20 cellular contexts compared by ENCODE assay signal in genomic region chr3:134665243-134665642, GRCh38. TPM values are rescaled to one million over a fixed set of nuclear protein-coding genes. Genes with fewer than 3 reads are reported as not detected.
DNase-seq lines count a peak whose midpoint lies in the region; ATAC-seq and TF ChIP-seq lines count a peak whose summit lies in the region.
"Had no signal": no experiment of that assay in that cellular context is flagged by ENCODE, and none has a peak within 500 bp of the region (broad histone marks: within the 10 kb centered on the region; RNA-seq: fewer than 3 reads in every experiment).

No MANE protein-coding gene starts in this region.

- CTCF ChIA-PET in activated naive CD4-positive, alpha-beta T cell treated with anti-CD3 and anti-CD28 coated beads for 36 hours (lab: Charles Lee), result no interaction called here
- CTCF ChIA-PET in IMR-90 (lab: Yijun Ruan, JAX), result no interaction called here

- peaks cover 4% of the 10 kb centered on the region; the same call in 1 of the 2 replicates for H3K4me1 ChIP-seq in IMR-90 (ENCODE audit: control insufficient read depth, insufficient read depth, low read length)
- peaks cover 0 to 8% of the 10 kb centered on the region in 2 donors for H3K4me1 ChIP-seq in neuronal stem cell (ENCODE audit: control insufficient read depth in 2 of 2, insufficient read depth in 1 of 2, low read depth in 1 of 2, low read length in 2 of 2)

- H4K91ac ChIP-seq in IMR-90 (ENCODE audit: insufficient read depth, low read depth, low read length) (no peak overlapping the region), neuronal stem cell (ENCODE audit: low read depth, low read length, poor library complexity) (no peak overlapping the region)

- no peak for DNase-seq in activated naive CD4-positive, alpha-beta T cell treated with anti-CD3 and anti-CD28 coated beads for 36 hours
- DNase-seq in activated naive CD4-positive, alpha-beta T cell treated with anti-CD3 and anti-CD28 coated beads, Interleukin-2, amount 50 U/mL, for 16 hours, result no peak
- DNase-seq in IMR-90 (no peak), cerebellum (ENCODE audit: low spot score) (peak; percentile 87), neuronal stem cell (ENCODE audit: low spot score) (no peak)
- DNase-seq: CD4-positive, alpha-beta T cell; DMS53; NCI-H1092 treated with DMSO at 0.1 percent for 48 hours; NCI-H1694; NCI-H2081 treated with DMSO at 0.1 percent for 48 hours; NCI-H774; SHP77 treated with DMSO at 0.1 percent for 48 hours had no signal

- H3K9ac ChIP-seq in IMR-90 (ENCODE audit: low read depth, low read length) (no peak overlapping the region), neuronal stem cell (ENCODE audit: low read depth, low read length, poor library complexity) (no peak overlapping the region)

- no peak overlapping the region for H3K4me3 Mint-ChIP-seq in activated naive CD4-positive, alpha-beta T cell treated with anti-CD3 and anti-CD28 coated beads for 36 hours
- H3K4me3 Mint-ChIP-seq: CD4-positive, alpha-beta T cell had no signal

- no peak for TF ChIP-seq POLR2A in IMR-90 (IDR thresholded peaks at IDR 0.05; ENCODE audit: low read depth, low read length)

- no peak overlapping the region for H2BK20ac ChIP-seq in IMR-90 (ENCODE audit: low read depth, low read length)

- H3K9me3 Mint-ChIP-seq in activated naive CD4-positive, alpha-beta T cell treated with anti-CD3 and anti-CD28 coated beads for 36 hours, result peaks cover 4% of the 10 kb centered on the region

- H3K4me2 ChIP-seq in IMR-90 (ENCODE audit: low read depth, low read length) (no peak overlapping the region), neuronal stem cell (ENCODE audit: insufficient read depth, low read length, poor library complexity, severe bottlenecking) (no peak overlapping the region)

- H3K4me3 ChIP-seq in IMR-90 (ENCODE audit: insufficient read depth, low read depth, low read length), result no peak overlapping the region
- H3K4me3 ChIP-seq in neuronal stem cell (ENCODE audit: low read length in 2 of 2), result no peak overlapping the region

- no peak overlapping the region for H3K56ac ChIP-seq in IMR-90 (ENCODE audit: extremely low read depth, insufficient read depth, low read length)

- H3K9me1 ChIP-seq in IMR-90 (ENCODE audit: insufficient read depth, low read length), result no peaks in the 10 kb centered on the region; the same call in 1 of the 2 replicates

- no peak overlapping the region for H2BK120ac ChIP-seq in IMR-90 (ENCODE audit: low read depth, low read length)
- no peak overlapping the region for H2BK120ac ChIP-seq in neuronal stem cell (ENCODE audit: low read depth, low read length)

- no peak overlapping the region for H3K4ac ChIP-seq in IMR-90 (ENCODE audit: low read depth, low read length)
- no peak overlapping the region for H3K4ac ChIP-seq in neuronal stem cell (ENCODE audit: low read length)

- dilution Hi-C loops in IMR-90 (cut with HindIII; ENCODE audit: low sequenced_read_pairs, unreplicated experiment), result no loop called here

- POLR2A ChIA-PET in IMR-90 (lab: Charles Lee; ENCODE audit: unreplicated experiment), result no interaction called here

- H2BK12ac ChIP-seq in neuronal stem cell (ENCODE audit: low read length), result no peak overlapping the region

- H3K14ac ChIP-seq in IMR-90 (replicated peaks; ENCODE audit: low read depth, low read length) (no peak overlapping the region), neuronal stem cell (ENCODE audit: low read length) (no peak overlapping the region)

- no peaks in the 10 kb centered on the region for H3K36me3 Mint-ChIP-seq in activated naive CD4-positive, alpha-beta T cell treated with anti-CD3 and anti-CD28 coated beads for 36 hours (ENCODE audit: low read depth)

- no TSS peak for BruUV-seq in IMR-90 (replicated peaks; lab: Mats Ljungman, UMichigan)

- H3K27ac Mint-ChIP-seq in activated naive CD4-positive, alpha-beta T cell treated with anti-CD3 and anti-CD28 coated beads for 36 hours, result peak overlapping the region; percentile 52
- H3K27ac Mint-ChIP-seq: CD4-positive, alpha-beta T cell had no signal

- peak overlapping the region; percentile 33 for H2AFZ ChIP-seq in IMR-90 (replicated peaks; ENCODE audit: low read length, poor library complexity)
- no peak overlapping the region for H2AFZ ChIP-seq in neuronal stem cell (ENCODE audit: low read length)

- H2AK5ac ChIP-seq in IMR-90 (ENCODE audit: low read depth, low read length) (no peak overlapping the region), neuronal stem cell (ENCODE audit: low read depth, low read length) (no peak overlapping the region)

- in situ Hi-C loops in IMR-90 (cut with MboI; ENCODE audit: low sequenced_read_pairs), result no loop called here

- intact Hi-C loops in activated naive CD4-positive, alpha-beta T cell treated with anti-CD3 and anti-CD28 coated beads for 36 hours (cut with micrococcal nuclease), result no loop called here
- intact Hi-C loops in IMR-90 (cut with micrococcal nuclease), result no loop called here

- H4K5ac ChIP-seq in IMR-90 (ENCODE audit: low read depth, low read length), result no peak overlapping the region

- H3K27me3 Mint-ChIP-seq in activated naive CD4-positive, alpha-beta T cell treated with anti-CD3 and anti-CD28 coated beads for 36 hours (ENCODE audit: low read depth), result no peaks in the 10 kb centered on the region

- no peaks in the 10 kb centered on the region for H3K79me1 ChIP-seq in IMR-90 (ENCODE audit: low read depth in 1 of 2, low read length in 2 of 2)
- no peaks in the 10 kb centered on the region for H3K79me1 ChIP-seq in neuronal stem cell (ENCODE audit: low read depth, low read length)

- no peak overlapping the region for H2AK9ac ChIP-seq in IMR-90 (replicated peaks; ENCODE audit: low read depth, low read length, poor library complexity)

- no peak overlapping the region for H3K23ac ChIP-seq in IMR-90 (ENCODE audit: low read depth, low read length)
- H3K23ac ChIP-seq in neuronal stem cell (ENCODE audit: low read depth, low read length, poor library complexity), result no peak overlapping the region

- H2BK5ac ChIP-seq in IMR-90 (ENCODE audit: low read depth, low read length, poor library complexity, severe bottlenecking) (no peak overlapping the region), neuronal stem cell (ENCODE audit: low read length) (no peak overlapping the region)

- no peak for TF ChIP-seq RAD21 in IMR-90 (IDR thresholded peaks at IDR 0.05; ENCODE audit: low read length)

- WGBS in IMR-90 (ENCODE audit: extremely low coverage in 2 of 2, insufficient read length in 1 of 2), 2 experiments, result 44% methylated on average over 2 of the region's 6 CpGs; no CpG with 5 or more reads in 1 of the 2 experiments
- no CpG with 5 or more reads among the region's 6 CpGs for WGBS in neuronal stem cell (ENCODE audit: extremely low coverage in 2 of 2, insufficient read length in 2 of 2, insufficient replicate concordance in 1 of 2), 2 donors

- H2BK15ac ChIP-seq in IMR-90 (ENCODE audit: low read depth, low read length) (no peak overlapping the region), neuronal stem cell (ENCODE audit: low read length) (no peak overlapping the region)

- no peaks in the 10 kb centered on the region for H3K4me1 Mint-ChIP-seq in activated naive CD4-positive, alpha-beta T cell treated with anti-CD3 and anti-CD28 coated beads for 36 hours (ENCODE audit: low read depth)

- no peaks in the 10 kb centered on the region for H3K36me3 ChIP-seq in IMR-90 (ENCODE audit: control insufficient read depth, insufficient read depth, low read length)
- H3K36me3 ChIP-seq in neuronal stem cell (replicated peaks in 1 of 2; ENCODE audit: control insufficient read depth in 2 of 2, insufficient read depth in 2 of 2, low read length in 2 of 2), result no peaks in the 10 kb centered on the region

- no peak for TF ChIP-seq CTCF in IMR-90 (conservative IDR thresholded peaks at IDR 0.05; ENCODE audit: low read depth, low read length)

- no peak overlapping the region for H3K18ac ChIP-seq in IMR-90 (ENCODE audit: low read depth, low read length)
- peak overlapping the region; percentile 1 for H3K18ac ChIP-seq in neuronal stem cell (ENCODE audit: low read length)

- H4K20me1 ChIP-seq in IMR-90 (ENCODE audit: insufficient read depth, low read length), result no peaks in the 10 kb centered on the region

- no peak overlapping the region for H4K8ac ChIP-seq in IMR-90 (ENCODE audit: low read depth in 2 of 2, low read length in 2 of 2)
- no peak overlapping the region for H4K8ac ChIP-seq in neuronal stem cell (ENCODE audit: low read depth, low read length)

- H3K27me3 ChIP-seq in IMR-90 (ENCODE audit: control insufficient read depth, insufficient read depth, low read length) (peaks cover 9% of the 10 kb centered on the region), neuronal stem cell (ENCODE audit: control insufficient read depth in 3 of 3, insufficient read depth in 3 of 3, low read depth in 1 of 3, low read length in 3 of 3) (no peaks in the 10 kb centered on the region)

- H3K9me3 ChIP-seq in IMR-90 (ENCODE audit: control insufficient read depth, insufficient read depth, low read length) (no peaks in the 10 kb centered on the region), neuronal stem cell (replicated peaks in 1 of 2; ENCODE audit: control insufficient read depth in 2 of 2, insufficient read depth in 1 of 2, low read depth in 1 of 2, low read length in 2 of 2) (no peaks in the 10 kb centered on the region)

- ATAC-seq in IMR-90 (ENCODE audit: low read depth), result no peak
- ATAC-seq in GM21360 (IDR thresholded peaks at IDR 0.05; ENCODE audit: unreplicated experiment), result no peak
- ATAC-seq in GM18520 (IDR thresholded peaks at IDR 0.05; ENCODE audit: unreplicated experiment), result no peak
- ATAC-seq in HG03108 (IDR thresholded peaks at IDR 0.05; ENCODE audit: unreplicated experiment), result no peak
- ATAC-seq: SK-N-SH treated with all-trans-retinoic acid at 6 μM for 48 hours had no signal

- H3K27ac ChIP-seq in IMR-90 (ENCODE audit: insufficient read depth, low read length) (no peak overlapping the region), neuronal stem cell (replicated peaks; ENCODE audit: low read length) (no peak overlapping the region)

TF ChIP-seq in IMR-90, 13 proteins besides CTCF, POLR2A, EP300 and RAD21 (continues in another document):
- no peak for TF ChIP-seq RCOR1 (IDR thresholded peaks at IDR 0.05; ENCODE audit: insufficient replicate concordance, low read length)
- TF ChIP-seq, protein P1, sequence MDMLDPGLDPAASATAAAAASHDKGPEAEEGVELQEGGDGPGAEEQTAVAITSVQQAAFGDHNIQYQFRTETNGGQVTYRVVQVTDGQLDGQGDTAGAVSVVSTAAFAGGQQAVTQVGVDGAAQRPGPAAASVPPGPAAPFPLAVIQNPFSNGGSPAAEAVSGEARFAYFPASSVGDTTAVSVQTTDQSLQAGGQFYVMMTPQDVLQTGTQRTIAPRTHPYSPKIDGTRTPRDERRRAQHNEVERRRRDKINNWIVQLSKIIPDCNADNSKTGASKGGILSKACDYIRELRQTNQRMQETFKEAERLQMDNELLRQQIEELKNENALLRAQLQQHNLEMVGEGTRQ (IDR thresholded peaks at IDR 0.05; ENCODE audit: low read depth, low read length), result no peak
- no peak for TF ChIP-seq MAFK (IDR thresholded peaks at IDR 0.05; ENCODE audit: low read depth, low read length)

RNA-seq across cellular contexts. Expression of gene KY, which starts 14.4 kb away (rescaled TPM):
- not detected for total RNA-seq in activated naive CD4-positive, alpha-beta T cell treated with anti-CD3 and anti-CD28 coated beads for 36 hours
- total RNA-seq in IMR-90 (2012; rRNA removed) (under 0.01 TPM in 2 replicates), cerebellum (2.1 TPM)
- 0.04 and 0.09 TPM in 2 replicates for polyA plus RNA-seq in IMR-90 (2012; rRNA removed)
- 0.02 TPM in 2 replicates for polyA plus RNA-seq in IMR-90 (2012; cell fraction: cytosol; rRNA removed)
- polyA plus RNA-seq in IMR-90 (2012; cell fraction: nucleus; rRNA removed; ENCODE audit: low replicate concordance), result 0.02 and 0.04 TPM in 2 replicates
- polyA plus RNA-seq in neuronal stem cell (2013, experiment 1 of 2), result 0.04 TPM
- polyA plus RNA-seq in neuronal stem cell (2013, experiment 2 of 2), result 0.03 TPM
- total RNA-seq: CD4-positive, alpha-beta T cell; HT-29; LHCN-M2; NCI-H460; OCI-LY7 had no signal
